8 cellular contexts compared by ENCODE assay signal in genomic region chr15:53962646-53963561, GRCh38. TPM values are rescaled to one million over a fixed set of nuclear protein-coding genes. Genes with fewer than 3 reads are reported as not detected.
DNase-seq lines count a peak whose midpoint lies in the region; ATAC-seq and TF ChIP-seq lines count a peak whose summit lies in the region.

No MANE protein-coding gene starts in this region.

- no peak overlapping the region for H2AFZ ChIP-seq in GM23248
- no peak overlapping the region for H2AFZ ChIP-seq in smooth muscle cell (ENCODE audit: low read depth)

- H3K9me2 ChIP-seq in GM23248 (ENCODE audit: insufficient read depth), result no peaks in the 10 kb centered on the region; the same call in 1 of the 2 replicates

- H3K79me2 ChIP-seq in GM23248 (ENCODE audit: insufficient read depth) (no peaks in the 10 kb centered on the region), smooth muscle cell (ENCODE audit: low read depth) (no peaks in the 10 kb centered on the region)

- H3K36me3 ChIP-seq in GM23248 (ENCODE audit: low read depth), result no peaks in the 10 kb centered on the region
- no peaks in the 10 kb centered on the region for H3K36me3 ChIP-seq in SJCRH30
- no peaks in the 10 kb centered on the region for H3K36me3 ChIP-seq in smooth muscle cell (ENCODE audit: low read depth)

- no peak overlapping the region for H3K4me3 ChIP-seq in GM23248
- H3K4me3 ChIP-seq in SJCRH30, result no peak overlapping the region
- no peak overlapping the region for H3K4me3 ChIP-seq in foreskin fibroblast (ENCODE audit: low read depth in 1 of 2, low read length in 2 of 2)
- no peak overlapping the region for H3K4me3 ChIP-seq in smooth muscle cell

- H3K4me1 Mint-ChIP-seq in activated T-helper 17 cell treated with anti-CD3 and anti-CD28 coated beads, Interleukin-2, amount 50 U/mL, for 72 hours, result no peaks in the 10 kb centered on the region

- H3K27me3 ChIP-seq in GM23248 (replicated peaks; ENCODE audit: insufficient read depth) (no peaks in the 10 kb centered on the region), SJCRH30 (no peaks in the 10 kb centered on the region), smooth muscle cell (ENCODE audit: low read depth) (no peaks in the 10 kb centered on the region)

- peak; percentile 92 for TF ChIP-seq CTCF in C4-2B (conservative IDR thresholded peaks at IDR 0.05)
- TF ChIP-seq CTCF in foreskin fibroblast (IDR thresholded peaks at IDR 0.05; ENCODE audit: low read depth, low read length), result peak; percentile 3
- TF ChIP-seq CTCF in smooth muscle cell (IDR thresholded peaks at IDR 0.05; ENCODE audit: borderline replicate concordance, insufficient read depth, poor library complexity, severe bottlenecking), result peak; percentile 68

- H3K4me1 ChIP-seq in GM23248 (ENCODE audit: insufficient read depth), result no peaks in the 10 kb centered on the region
- no peaks in the 10 kb centered on the region for H3K4me1 ChIP-seq in SJCRH30
- no peaks in the 10 kb centered on the region for H3K4me1 ChIP-seq in smooth muscle cell (ENCODE audit: low read depth)

- in situ Hi-C loops in GM23248 (cut with MboI), result no loop called here

- no peaks in the 10 kb centered on the region for H3K9me3 ChIP-seq in GM23248 (ENCODE audit: low read depth)
- H3K9me3 ChIP-seq in SJCRH30 (replicated peaks), result no peaks in the 10 kb centered on the region
- H3K9me3 ChIP-seq in smooth muscle cell (replicated peaks; ENCODE audit: low read depth), result no peaks in the 10 kb centered on the region

- H3F3A ChIP-seq in GM23248 (ENCODE audit: insufficient read depth) (no peaks in the 10 kb centered on the region), smooth muscle cell (ENCODE audit: low read depth) (no peaks in the 10 kb centered on the region)

- no peak for ATAC-seq in activated T-helper 17 cell treated with anti-CD3 and anti-CD28 coated beads, Interleukin-2, amount 50 U/mL, for 72 hours (replicated peaks)
- ATAC-seq in HG03135 (IDR thresholded peaks at IDR 0.05; ENCODE audit: unreplicated experiment) (no peak), GM21423 (IDR thresholded peaks at IDR 0.05; ENCODE audit: unreplicated experiment) (no peak)

- H3K9ac ChIP-seq in GM23248, result no peak overlapping the region
- no peak overlapping the region for H3K9ac ChIP-seq in smooth muscle cell (ENCODE audit: low read depth)

- H3K36me3 Mint-ChIP-seq in activated T-helper 17 cell treated with anti-CD3 and anti-CD28 coated beads, Interleukin-2, amount 50 U/mL, for 72 hours (ENCODE audit: low read depth), result no peaks in the 10 kb centered on the region

- 6 to 9% methylated on average over 4 of the region's 4 CpGs for WGBS in GM23248 (ENCODE audit: low coverage in 1 of 2, low lambda C conversion rate in 2 of 2, missing lambda C conversion rate in 2 of 2), 2 experiments
- WGBS in smooth muscle cell (ENCODE audit: low lambda C conversion rate), result 29% methylated on average over 4 of the region's 4 CpGs

- H3K27ac ChIP-seq in C4-2B, result no peak overlapping the region
- H3K27ac ChIP-seq in GM23248, result no peak overlapping the region
- no peak overlapping the region for H3K27ac ChIP-seq in SJCRH30
- no peak overlapping the region for H3K27ac ChIP-seq in smooth muscle cell (ENCODE audit: low read depth)

- DNase-seq in GM23248 (peak; percentile 26), SJCRH30 (peak; percentile 22 to 50), foreskin fibroblast (peak in 1 of 2 donors; percentile 4), smooth muscle cell (lab: John Stamatoyannopoulos, UW; ENCODE audit: unreplicated experiment) (no peak)

- no peak overlapping the region for H3K4me2 ChIP-seq in GM23248 (ENCODE audit: unreplicated experiment)
- H3K4me2 ChIP-seq in smooth muscle cell, result no peak overlapping the region

- H3K4me3 Mint-ChIP-seq in activated T-helper 17 cell treated with anti-CD3 and anti-CD28 coated beads, Interleukin-2, amount 50 U/mL, for 72 hours, result no peak overlapping the region

- no peaks in the 10 kb centered on the region for H4K20me1 ChIP-seq in GM23248 (ENCODE audit: insufficient read depth)
- no peaks in the 10 kb centered on the region for H4K20me1 ChIP-seq in smooth muscle cell (ENCODE audit: low read depth)

- H3K27me3 Mint-ChIP-seq in activated T-helper 17 cell treated with anti-CD3 and anti-CD28 coated beads, Interleukin-2, amount 50 U/mL, for 72 hours, result peaks cover 3% of the 10 kb centered on the region

- no peaks in the 10 kb centered on the region for H3K9me3 Mint-ChIP-seq in activated T-helper 17 cell treated with anti-CD3 and anti-CD28 coated beads, Interleukin-2, amount 50 U/mL, for 72 hours

- no peak overlapping the region for H3K27ac Mint-ChIP-seq in activated T-helper 17 cell treated with anti-CD3 and anti-CD28 coated beads, Interleukin-2, amount 50 U/mL, for 72 hours

RNA-seq across cellular contexts. Expression of gene UNC13C, which starts 15.3 kb away (rescaled TPM):
- total RNA-seq in GM23248 (2014; rRNA removed; shearing (Covaris generic)), result not detected in 2 replicates
- polyA plus RNA-seq in GM23248 (2016; fragmentation: Nextera tagmentation; extraction: Ambion mirVana) (not detected in 2 replicates), smooth muscle cell (0.46 and 0.85 TPM in 2 replicates)
- total RNA-seq in SJCRH30 (2014; rRNA removed; shearing (Covaris generic)), result not detected in 2 replicates
- 4.0 and 4.7 TPM in 2 replicates for total RNA-seq in smooth muscle cell
- total RNA-seq in activated T-helper 17 cell treated with anti-CD3 and anti-CD28 coated beads, Interleukin-2, amount 50 U/mL, for 72 hours, result not detected

Comparison
In these comparisons a context has a peak if more than half of its experiments do, and no peak if none do; other contexts are left out.
1. CTCF ChIP-seq: peak in every context shown above with its lines; median percentile 92 in C4-2B; 68 in smooth muscle cell; 3 in foreskin fibroblast.